Comparison of ENCODE assay signal across 15 cellular contexts in genomic region chrX:117972681-117973080, GRCh38.
DNase-seq lines count a peak whose midpoint lies in the region; ATAC-seq and TF ChIP-seq lines count a peak whose summit lies in the region.
"Had no signal": no experiment of that assay in that cellular context is flagged by ENCODE, and none has a peak within 500 bp of the region (broad histone marks: within the 10 kb centered on the region; RNA-seq: fewer than 3 reads in every experiment).

No MANE protein-coding gene starts in this region.

- POLR2A ChIA-PET in SK-N-SH (lab: Yijun Ruan, JAX): interaction anchor here (1.0 kb wide), 1 partner anchor 14 kb away, joined by 3 read pairs; no protein-coding TSS in a partner anchor

- CTCF ChIA-PET in SK-N-SH (lab: Yijun Ruan, JAX): interaction anchor here (4.5 kb wide), 1 partner anchor 11 kb away, joined by 35 read pairs; no protein-coding TSS in a partner anchor

- peaks cover 0 to 3% of the 10 kb centered on the region in 2 experiments for H3K36me3 ChIP-seq in SK-N-SH (replicated peaks in 1 of 2; ENCODE audit: control insufficient read depth in 1 of 2, insufficient read depth in 2 of 2, low read length in 1 of 2)
- no peaks in the 10 kb centered on the region for H3K36me3 ChIP-seq in testis (ENCODE audit: low read depth, missing control alignments)

- peak overlapping the region; percentile 59 for H3K9ac ChIP-seq in SK-N-SH

- intact Hi-C loops in left ventricle myocardium superior (cut with micrococcal nuclease): no loop called here
- intact Hi-C loops in testis (cut with DNase I; ENCODE audit: low total_unique reads): no loop called here

- no peak for TF ChIP-seq POLR2A in testis (IDR thresholded peaks at IDR 0.05)

- H3K9me2 ChIP-seq in SK-N-SH: no peaks in the 10 kb centered on the region

- TF ChIP-seq CTCF in SK-N-SH (IDR thresholded peaks at IDR 0.05): no peak
- TF ChIP-seq CTCF in testis (IDR thresholded peaks at IDR 0.05): no peak

- peak overlapping the region; percentile 65 for H3K4me2 ChIP-seq in SK-N-SH

- H3K79me2 ChIP-seq in SK-N-SH (ENCODE audit: insufficient read depth): peaks cover 9% of the 10 kb centered on the region; the same call in 1 of the 2 replicates

- H3K27me3 ChIP-seq in SK-N-SH (ENCODE audit: insufficient read depth) (no peaks in the 10 kb centered on the region), testis (no peaks in the 10 kb centered on the region)

- DNase-seq in NCI-H2107 treated with DMSO at 0.1 percent for 48 hours (lab: John Stamatoyannopoulos, UW; ENCODE audit: unreplicated experiment) (peak; percentile 51), NCI-H2107 (lab: John Stamatoyannopoulos, UW) (no peak), SK-N-SH (no peak), left ventricle myocardium superior (peak; percentile 25), retina (peak; percentile 38), SIG-M5 (lab: John Stamatoyannopoulos, UW) (no peak), testis (no peak), dedifferentiated amniotic fluid mesenchymal stem cell (ENCODE audit: extremely low spot score) (no peak)
- DNase-seq: ACHN, activated gamma-delta T cell treated with Interleukin-2 at 50 U/mL for 16 hours, DND-41, hippocampal formation, NCI-H82 had no signal

- H3K4me1 ChIP-seq in SK-N-SH (ENCODE audit: control insufficient read depth in 1 of 2, insufficient read depth in 2 of 2, low read depth in 1 of 2, low read length in 1 of 2) (peaks cover 0 to 4% of the 10 kb centered on the region in 2 experiments; a peak in 2 of 4 replicates), testis (no peaks in the 10 kb centered on the region)

- H2AFZ ChIP-seq in SK-N-SH (ENCODE audit: low read depth): no peak overlapping the region

- no peak for TF ChIP-seq RAD21 in SK-N-SH (IDR thresholded peaks at IDR 0.05; ENCODE audit: low read length)

- H3K27ac ChIP-seq in SK-N-SH (ENCODE audit: low read depth in 2 of 2, low read length in 1 of 2): peak overlapping the region; percentile 64 to 76
- H3K27ac ChIP-seq in testis: no peak overlapping the region
- H3K27ac ChIP-seq: coronary artery had no signal

- ATAC-seq in left ventricle myocardium superior: peak; percentile 89
- ATAC-seq: natural killer cell treated with Interleukin-12 subunit alpha and Interleukin-12 subunit beta and Interleukin-15 and Interleukin-18, amount 100 ng/mL, for 72 hours had no signal

- WGBS in SK-N-SH (ENCODE audit: low lambda C conversion rate): 9% methylated on average over 7 of the region's 7 CpGs
- WGBS in testis, 2 donors: 67 to 78% methylated on average over 7 of the region's 7 CpGs

- H3K9me3 ChIP-seq in SK-N-SH (no peaks in the 10 kb centered on the region), testis (no peaks in the 10 kb centered on the region)

- peak overlapping the region; percentile 30 to 35; a peak in 3 of 4 replicates for H3K4me3 ChIP-seq in SK-N-SH (ENCODE audit: low read depth in 2 of 2, low read length in 1 of 2)
- H3K4me3 ChIP-seq in testis: no peak overlapping the region
- H3K4me3 ChIP-seq: coronary artery had no signal

- TF ChIP-seq EP300 in SK-N-SH (IDR thresholded peaks at IDR 0.05; ENCODE audit: borderline replicate concordance in 1 of 2, low read depth in 1 of 2, low read length in 1 of 2): no peak

- no peaks in the 10 kb centered on the region for H4K20me1 ChIP-seq in SK-N-SH (ENCODE audit: insufficient read depth)

- no peaks in the 10 kb centered on the region for H3F3A ChIP-seq in SK-N-SH (replicated peaks; ENCODE audit: insufficient read depth)

TF ChIP-seq in SK-N-SH, 30 proteins besides CTCF, POLR2A, EP300 and RAD21:
- TF ChIP-seq USF1 (IDR thresholded peaks at IDR 0.05; ENCODE audit: borderline replicate concordance, low read depth) (no peak), REST (IDR thresholded peaks at IDR 0.05; ENCODE audit: low read depth, low read length) (no peak), TEAD4 (IDR thresholded peaks at IDR 0.05; ENCODE audit: borderline replicate concordance, insufficient read depth) (no peak), IRF3 (IDR thresholded peaks at IDR 0.05; ENCODE audit: low read depth, low read length) (no peak), CHD2 (IDR thresholded peaks at IDR 0.05; ENCODE audit: low read length, partially characterized antibody) (no peak), TAF1 (IDR thresholded peaks at IDR 0.05; ENCODE audit: borderline replicate concordance, low read depth, low read length) (no peak), NRF1 (IDR thresholded peaks at IDR 0.05; ENCODE audit: low read depth, low read length) (no peak), FOXJ3 (CRISPR knock-in tag; IDR thresholded peaks at IDR 0.05) (no peak), USF2 (IDR thresholded peaks at IDR 0.05; ENCODE audit: borderline replicate concordance, low read depth, low read length) (no peak)

Comparison
In these comparisons a context has a peak if more than half of its experiments do, and no peak if none do; other contexts are left out.
1. DNase-seq: peak in NCI-H2107 treated with DMSO at 0.1 percent for 48 hours (single experiment), left ventricle myocardium superior (single experiment) and retina (single experiment); none in NCI-H2107 (single experiment), SK-N-SH (single experiment), SIG-M5 (single experiment), testis (single experiment) and dedifferentiated amniotic fluid mesenchymal stem cell (single experiment).
2. H3K27ac ChIP-seq: peak in SK-N-SH (2 of 2); none in testis (0 of 2).
3. H3K4me3 ChIP-seq: peak in SK-N-SH (2 of 2); none in testis (0 of 2).